18 cellular contexts compared by ENCODE assay signal in genomic region chr1:6870571-6870970, GRCh38.
DNase-seq lines count a peak whose midpoint lies in the region; ATAC-seq and TF ChIP-seq lines count a peak whose summit lies in the region.
"Had no signal": no experiment of that assay in that cellular context is flagged by ENCODE, and none has a peak within 500 bp of the region (broad histone marks: within the 10 kb centered on the region; RNA-seq: fewer than 3 reads in every experiment).

No MANE protein-coding gene starts in this region.

- no peak overlapping the region for H3K4me3 ChIP-seq in adipocyte (ENCODE audit: low read length)
- no peak overlapping the region for H3K4me3 ChIP-seq in fibroblast of pulmonary artery (replicated peaks; ENCODE audit: low read depth, low read length)
- H3K4me3 ChIP-seq: GM23338, left ventricle myocardium inferior, PC-9, prostate gland had no signal

- no peak for ATAC-seq in HG03439 (IDR thresholded peaks at IDR 0.05; ENCODE audit: unreplicated experiment)
- ATAC-seq: activated naive CD4-positive, alpha-beta T cell treated with anti-CD3 and anti-CD28 coated beads, Interleukin-2, amount 50 U/mL, for 72 hours; GM23338 had no signal

- H3K36me3 ChIP-seq in adipocyte (ENCODE audit: control insufficient read depth, insufficient read depth, low read length, severe bottlenecking), result peaks cover 3% of the 10 kb centered on the region
- H3K36me3 ChIP-seq: prostate gland had no signal

- peaks cover 33% of the 10 kb centered on the region for H3K4me1 ChIP-seq in adipocyte (ENCODE audit: control insufficient read depth, insufficient read depth, low read length)
- H3K4me1 ChIP-seq: prostate gland had no signal

- H3K9ac ChIP-seq in adipocyte (ENCODE audit: low read length), result no peak overlapping the region

- H3K9me3 ChIP-seq in adipocyte (ENCODE audit: control insufficient read depth, low read length), result no peaks in the 10 kb centered on the region
- H3K9me3 ChIP-seq: left ventricle myocardium inferior, prostate gland had no signal

- H3K27me3 ChIP-seq in adipocyte (replicated peaks; ENCODE audit: control insufficient read depth, insufficient read depth, low read length), result no peaks in the 10 kb centered on the region

- TF ChIP-seq CTCF in fibroblast of pulmonary artery (IDR thresholded peaks at IDR 0.05; ENCODE audit: low read length, missing control alignments), result no peak

- peak; percentile 52 for DNase-seq in HCEC 1CT
- DNase-seq in adipocyte (ENCODE audit: low read depth), result peak; percentile 61
- peak; percentile 19 for DNase-seq in fibroblast of pulmonary artery (ENCODE audit: low read depth)
- peak; percentile 26 for DNase-seq in pons (ENCODE audit: low spot score)
- DNase-seq in NCI-H2171 treated with DMSO at 0.1 percent for 48 hours (lab: John Stamatoyannopoulos, UW), result no peak
- DNase-seq in hippocampal formation (lab: John Stamatoyannopoulos, UW), result no peak
- no peak for DNase-seq in NCI-H187 (lab: John Stamatoyannopoulos, UW)
- DNase-seq: activated CD4-positive, alpha-beta T cell treated with anti-CD3 and anti-CD28 coated beads, Interleukin-2, amount 50 U/mL, for 1 hour; central memory CD4-positive, alpha-beta T cell; endodermal cell; left ventricle myocardium inferior; NCI-H1105 treated with DMSO at 0.1 percent for 48 hours; NCI-H82; PC-9 had no signal

Comparison
In these comparisons a context has a peak if more than half of its experiments do, and no peak if none do; other contexts are left out.
1. DNase-seq: peak in HCEC 1CT (single experiment), adipocyte (single experiment), fibroblast of pulmonary artery (single experiment) and pons (single experiment); none in NCI-H2171 treated with DMSO at 0.1 percent for 48 hours (single experiment), hippocampal formation (0 of 2) and NCI-H187 (0 of 2).